ENCODE assay signal across 13 cellular contexts in the genomic region with DNA sequence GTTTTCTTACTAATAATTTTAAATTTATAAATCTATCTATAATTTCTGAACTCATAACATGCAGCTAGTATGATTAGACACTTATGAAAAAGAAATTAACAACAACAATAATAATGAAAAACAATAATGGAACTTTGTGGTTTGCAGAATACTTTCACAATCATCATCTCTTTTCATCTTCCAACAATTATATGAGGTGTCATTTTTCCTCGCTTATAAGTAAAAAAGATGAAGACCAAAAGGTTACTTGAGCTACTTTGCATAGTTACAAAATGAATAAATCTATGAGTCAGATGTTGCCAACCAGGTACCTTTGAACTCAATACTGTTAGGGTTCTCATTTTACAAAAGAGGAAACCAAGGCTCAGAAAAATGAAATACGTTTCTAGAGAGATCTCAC.
DNase-seq lines count a peak whose midpoint lies in the region; ATAC-seq, FAIRE-seq and TF ChIP-seq lines count a peak whose summit lies in the region.
"Had no signal": no experiment of that assay in that cellular context is flagged by ENCODE, and none has a peak within 500 bp of the region (broad histone marks: within the 10 kb centered on the region; RNA-seq: fewer than 3 reads in every experiment).

No MANE protein-coding gene starts in this region.

- H4K20me1 ChIP-seq in GM12878 (ENCODE audit: control insufficient read depth, insufficient read depth): no peaks in the 10 kb centered on the region

- TF ChIP-seq EP300 in GM12878 (IDR thresholded peaks at IDR 0.05; ENCODE audit: borderline replicate concordance in 1 of 2, control insufficient read depth in 1 of 2, low read depth in 2 of 2, low read length in 2 of 2): peak; percentile 54 to 75; a peak in 3 of 4 replicates

- TF ChIP-seq RAD21 in GM12878 (IDR thresholded peaks at IDR 0.05; ENCODE audit: insufficient read depth, low read depth, low read length): no peak

- WGBS in GM12878 (ENCODE audit: insufficient coverage, insufficient replicate concordance, low lambda C conversion rate, missing lambda C conversion rate): 0% methylated on average over 2 of the region's 2 CpGs

- H3K9me3 ChIP-seq in GM12878 (replicated peaks; ENCODE audit: control insufficient read depth, insufficient read depth, low read length): no peaks in the 10 kb centered on the region
- H3K9me3 ChIP-seq: gastrocnemius medialis had no signal

- no peaks in the 10 kb centered on the region for H3K79me2 ChIP-seq in GM12878 (ENCODE audit: control insufficient read depth, insufficient read depth, low read length)

- TF ChIP-seq POLR2A in GM12878 (IDR thresholded peaks at IDR 0.05; ENCODE audit: low read depth, low read length): no peak

- H3K27ac ChIP-seq in GM12878 (ENCODE audit: control insufficient read depth, insufficient read depth): no peak overlapping the region
- H3K27ac ChIP-seq: 22Rv1, gastrocnemius medialis had no signal

- peak; percentile 81 to 83 for ATAC-seq in activated CD4-positive, CD25-positive, alpha-beta regulatory T cell treated with anti-CD3 and anti-CD28 coated beads, Interleukin-2, amount 50 U/mL, for 24 hours
- ATAC-seq in GM21529 (IDR thresholded peaks at IDR 0.05; ENCODE audit: unreplicated experiment) (peak; percentile 91), HG03064 (IDR thresholded peaks at IDR 0.05; ENCODE audit: low read depth, unreplicated experiment) (peak; percentile 80), GM12878 (peak; percentile 97), esophagus mucosa (no peak)
- ATAC-seq: gastrocnemius medialis, left cardiac atrium had no signal

- H3K4me3 ChIP-seq in GM12878: no peak overlapping the region
- H3K4me3 ChIP-seq: gastrocnemius medialis had no signal

- H3K4me1 ChIP-seq in GM12878 (ENCODE audit: control insufficient read depth, insufficient read depth, low read length): peaks cover 9% of the 10 kb centered on the region
- H3K4me1 ChIP-seq: gastrocnemius medialis had no signal

- no peaks in the 10 kb centered on the region for H3K36me3 ChIP-seq in GM12878 (ENCODE audit: control insufficient read depth in 2 of 2, insufficient read depth in 2 of 2, low read length in 1 of 2)
- H3K36me3 ChIP-seq: gastrocnemius medialis had no signal

- H3K27me3 ChIP-seq in GM12878 (replicated peaks in 1 of 2; ENCODE audit: control insufficient read depth in 2 of 2, insufficient read depth in 2 of 2, low read length in 1 of 2): peaks cover 0 to 4% of the 10 kb centered on the region in 2 experiments; a peak in 1 of 4 replicates
- H3K27me3 ChIP-seq: gastrocnemius medialis had no signal

- H2AFZ ChIP-seq in GM12878 (ENCODE audit: control insufficient read depth, low read depth, low read length): no peak overlapping the region; the same call in 1 of the 2 replicates

- DNase-seq in activated CD4-positive, CD25-positive, alpha-beta regulatory T cell treated with anti-CD3 and anti-CD28 coated beads, Interleukin-2, amount 50 U/mL, for 72 hours: no peak
- DNase-seq in GM12878 (ENCODE audit: low read depth, low spot score) (peak; percentile 38), occipital lobe (lab: John Stamatoyannopoulos, UW) (no peak), GM19239 (ENCODE audit: insufficient read length, low spot score) (no peak)
- DNase-seq: activated CD4-positive, alpha-beta T cell treated with anti-CD3 and anti-CD28 coated beads, Interleukin-2, amount 50 U/mL, for 4 hours; gastrocnemius medialis; left cardiac atrium; NCI-H1436 had no signal

- SMC1A ChIA-PET in GM12878 (lab: Charles Lee; ENCODE audit: uncharacterized antibody, unreplicated experiment): interaction anchor here (0.8 to 3.8 kb wide), 10 partner anchors 10 to 291 kb away, joined by 3 to 40 read pairs (median 8); no protein-coding TSS in a partner anchor

- FAIRE-seq in GM12878 (lab: Jason Lieb, UNC) (peak; percentile 84), GM19239 (lab: Jason Lieb, UNC) (no peak)

- H3K9ac ChIP-seq in GM12878 (ENCODE audit: control insufficient read depth, insufficient read depth, low read length): no peak overlapping the region

- no peak for TF ChIP-seq CTCF in GM12878 (IDR thresholded peaks at IDR 0.05 in 2 of 3, conservative IDR thresholded peaks at IDR 0.05 in 1 of 3; ENCODE audit: control insufficient read depth in 2 of 3, extremely low read depth in 1 of 3, insufficient read depth in 1 of 3, low read depth in 3 of 3, low read length in 3 of 3)

- BruUV-seq in GM12878 (replicated peaks; lab: Mats Ljungman, UMichigan): no TSS peak

- peak overlapping the region; percentile 68 for H3K4me2 ChIP-seq in GM12878 (ENCODE audit: control insufficient read depth, insufficient read depth)

- POLR2A ChIA-PET in GM12878 (lab: Charles Lee): interaction anchor here (1.0 kb wide), 2 partner anchors 10 to 104 kb away, joined by 3 to 5 read pairs; no protein-coding TSS in a partner anchor

- in situ Hi-C loops in GM12878 (cut with MboI): no loop called here

- CTCF ChIA-PET in GM12878 (lab: Yijun Ruan, JAX): interaction anchor here (1.0 to 3.3 kb wide), 6 partner anchors 9 to 276 kb away, joined by 3 to 14 read pairs (median 7); no protein-coding TSS in a partner anchor

- RAD21 ChIA-PET in GM12878 (lab: Charles Lee; ENCODE audit: unreplicated experiment): interaction anchor here (2.8 kb wide), 1 partner anchor 10 kb away, joined by 23 read pairs; no protein-coding TSS in a partner anchor

- intact Hi-C loops in GM12878 (cut with micrococcal nuclease; ENCODE audit: unreplicated experiment): loop anchor here (5.0 kb wide), 1 partner anchor 245 kb away; no protein-coding TSS in a partner anchor

TF ChIP-seq in GM12878, 131 proteins besides CTCF, POLR2A, EP300 and RAD21 (continues in another document):
- TF ChIP-seq RB1 (IDR thresholded peaks at IDR 0.05; ENCODE audit: borderline replicate concordance): no peak
- TF ChIP-seq, protein P1, sequence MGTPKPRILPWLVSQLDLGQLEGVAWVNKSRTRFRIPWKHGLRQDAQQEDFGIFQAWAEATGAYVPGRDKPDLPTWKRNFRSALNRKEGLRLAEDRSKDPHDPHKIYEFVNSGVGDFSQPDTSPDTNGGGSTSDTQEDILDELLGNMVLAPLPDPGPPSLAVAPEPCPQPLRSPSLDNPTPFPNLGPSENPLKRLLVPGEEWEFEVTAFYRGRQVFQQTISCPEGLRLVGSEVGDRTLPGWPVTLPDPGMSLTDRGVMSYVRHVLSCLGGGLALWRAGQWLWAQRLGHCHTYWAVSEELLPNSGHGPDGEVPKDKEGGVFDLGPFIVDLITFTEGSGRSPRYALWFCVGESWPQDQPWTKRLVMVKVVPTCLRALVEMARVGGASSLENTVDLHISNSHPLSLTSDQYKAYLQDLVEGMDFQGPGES (IDR thresholded peaks at IDR 0.05): no peak
- no peak for TF ChIP-seq YY1 (IDR thresholded peaks at IDR 0.05; ENCODE audit: low read depth, low read length)
- TF ChIP-seq, protein P2, sequence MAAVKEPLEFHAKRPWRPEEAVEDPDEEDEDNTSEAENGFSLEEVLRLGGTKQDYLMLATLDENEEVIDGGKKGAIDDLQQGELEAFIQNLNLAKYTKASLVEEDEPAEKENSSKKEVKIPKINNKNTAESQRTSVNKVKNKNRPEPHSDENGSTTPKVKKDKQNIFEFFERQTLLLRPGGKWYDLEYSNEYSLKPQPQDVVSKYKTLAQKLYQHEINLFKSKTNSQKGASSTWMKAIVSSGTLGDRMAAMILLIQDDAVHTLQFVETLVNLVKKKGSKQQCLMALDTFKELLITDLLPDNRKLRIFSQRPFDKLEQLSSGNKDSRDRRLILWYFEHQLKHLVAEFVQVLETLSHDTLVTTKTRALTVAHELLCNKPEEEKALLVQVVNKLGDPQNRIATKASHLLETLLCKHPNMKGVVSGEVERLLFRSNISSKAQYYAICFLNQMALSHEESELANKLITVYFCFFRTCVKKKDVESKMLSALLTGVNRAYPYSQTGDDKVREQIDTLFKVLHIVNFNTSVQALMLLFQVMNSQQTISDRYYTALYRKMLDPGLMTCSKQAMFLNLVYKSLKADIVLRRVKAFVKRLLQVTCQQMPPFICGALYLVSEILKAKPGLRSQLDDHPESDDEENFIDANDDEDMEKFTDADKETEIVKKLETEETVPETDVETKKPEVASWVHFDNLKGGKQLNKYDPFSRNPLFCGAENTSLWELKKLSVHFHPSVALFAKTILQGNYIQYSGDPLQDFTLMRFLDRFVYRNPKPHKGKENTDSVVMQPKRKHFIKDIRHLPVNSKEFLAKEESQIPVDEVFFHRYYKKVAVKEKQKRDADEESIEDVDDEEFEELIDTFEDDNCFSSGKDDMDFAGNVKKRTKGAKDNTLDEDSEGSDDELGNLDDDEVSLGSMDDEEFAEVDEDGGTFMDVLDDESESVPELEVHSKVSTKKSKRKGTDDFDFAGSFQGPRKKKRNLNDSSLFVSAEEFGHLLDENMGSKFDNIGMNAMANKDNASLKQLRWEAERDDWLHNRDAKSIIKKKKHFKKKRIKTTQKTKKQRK (IDR thresholded peaks at IDR 0.05; ENCODE audit: low read depth, low read length): no peak
- TF ChIP-seq POLR2AphosphoS2 (IDR thresholded peaks at IDR 0.05; ENCODE audit: low read depth, low read length): no peak
- no peak for TF ChIP-seq ETV6 (conservative IDR thresholded peaks at IDR 0.05 in 1 of 2, IDR thresholded peaks at IDR 0.05 in 1 of 2; ENCODE audit: borderline replicate concordance in 1 of 2, low read depth in 1 of 2)
- TF ChIP-seq, protein P3, sequence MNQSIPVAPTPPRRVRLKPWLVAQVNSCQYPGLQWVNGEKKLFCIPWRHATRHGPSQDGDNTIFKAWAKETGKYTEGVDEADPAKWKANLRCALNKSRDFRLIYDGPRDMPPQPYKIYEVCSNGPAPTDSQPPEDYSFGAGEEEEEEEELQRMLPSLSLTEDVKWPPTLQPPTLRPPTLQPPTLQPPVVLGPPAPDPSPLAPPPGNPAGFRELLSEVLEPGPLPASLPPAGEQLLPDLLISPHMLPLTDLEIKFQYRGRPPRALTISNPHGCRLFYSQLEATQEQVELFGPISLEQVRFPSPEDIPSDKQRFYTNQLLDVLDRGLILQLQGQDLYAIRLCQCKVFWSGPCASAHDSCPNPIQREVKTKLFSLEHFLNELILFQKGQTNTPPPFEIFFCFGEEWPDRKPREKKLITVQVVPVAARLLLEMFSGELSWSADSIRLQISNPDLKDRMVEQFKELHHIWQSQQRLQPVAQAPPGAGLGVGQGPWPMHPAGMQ (IDR thresholded peaks at IDR 0.05; ENCODE audit: borderline replicate concordance): no peak
- TF ChIP-seq GABPA (IDR thresholded peaks at IDR 0.05; ENCODE audit: low read depth): no peak
- TF ChIP-seq RAD51 (IDR thresholded peaks at IDR 0.05): no peak
- TF ChIP-seq EED (IDR thresholded peaks at IDR 0.05; ENCODE audit: low read depth): no peak
- no peak for TF ChIP-seq CBX3 (IDR thresholded peaks at IDR 0.05; ENCODE audit: borderline replicate concordance, low read depth)
- no peak for TF ChIP-seq ZNF622 (IDR thresholded peaks at IDR 0.05)
- TF ChIP-seq ZNF207 (IDR thresholded peaks at IDR 0.05; ENCODE audit: borderline replicate concordance): no peak
- TF ChIP-seq KDM1A (IDR thresholded peaks at IDR 0.05; ENCODE audit: borderline replicate concordance): no peak
- TF ChIP-seq SREBF2 (IDR thresholded peaks at IDR 0.05; ENCODE audit: low read length): no peak
- no peak for TF ChIP-seq SUPT20H (IDR thresholded peaks at IDR 0.05; ENCODE audit: borderline replicate concordance, control insufficient read depth, low read depth, low read length)
